ENCODE assay signal across 13 cellular contexts in genomic region chr18:31203086-31203793, GRCh38. TPM values are rescaled to one million over a fixed set of nuclear protein-coding genes. Genes with fewer than 3 reads are reported as not detected.
A peak's percentile ranks its signal among the peaks of the same experiment; 100 is the strongest.
DNase-seq lines count a peak whose midpoint lies in the region; ATAC-seq and TF ChIP-seq lines count a peak whose summit lies in the region.
"Had no signal": no experiment of that assay in that cellular context is flagged by ENCODE, and none has a peak within 500 bp of the region (broad histone marks: within the 10 kb centered on the region; RNA-seq: fewer than 3 reads in every experiment).

No MANE protein-coding gene starts in this region.

- TF ChIP-seq EP300 in transverse colon (IDR thresholded peaks at IDR 0.05; ENCODE audit: low read depth): no peak

- dilution Hi-C loops in mammary epithelial cell (cut with HindIII; ENCODE audit: low sequenced_read_pairs): no loop called here

- BruUV-seq in mammary epithelial cell (replicated peaks; lab: Mats Ljungman, UMichigan) (no TSS peak), A673 (replicated peaks; lab: Mats Ljungman, UMichigan) (no TSS peak)

- POLR2A ChIA-PET in A673 (lab: Charles Lee; ENCODE audit: low non-redundant PET): no interaction called here

- intact Hi-C loops in mammary epithelial cell (cut with micrococcal nuclease) (no loop called here), left colon (cut with DNase I, micrococcal nuclease) (no loop called here), transverse colon (cut with DNase I; ENCODE audit: low total_unique reads) (no loop called here), A673 (cut with micrococcal nuclease; ENCODE audit: unreplicated experiment) (no loop called here)

- 84% methylated on average over 6 of the region's 9 CpGs for WGBS in mammary epithelial cell (ENCODE audit: low coverage, missing lambda C conversion rate)
- WGBS in transverse colon (ENCODE audit: low coverage in 1 of 2), 2 donors: 20 to 29% methylated on average over 4 to 9 of the region's 9 CpGs

- CTCF ChIA-PET in mammary epithelial cell (lab: Charles Lee; ENCODE audit: low non-redundant PET): no interaction called here
- CTCF ChIA-PET in A673 (lab: Charles Lee): no interaction called here

- H3K4me2 ChIP-seq in mammary epithelial cell (ENCODE audit: insufficient read depth, low read depth, low read length): no peak overlapping the region

- TF ChIP-seq CTCF in mammary epithelial cell (conservative IDR thresholded peaks at IDR 0.05 in 1 of 2, IDR thresholded peaks at IDR 0.05 in 1 of 2; ENCODE audit: extremely low read depth in 1 of 2, insufficient read depth in 1 of 2, low read depth in 1 of 2, low read length in 2 of 2) (no peak), transverse colon (IDR thresholded peaks at IDR 0.05) (no peak), A673 (conservative IDR thresholded peaks at IDR 0.05; ENCODE audit: low read depth, low read length) (no peak)

- no peak for TF ChIP-seq POLR2A in transverse colon (IDR thresholded peaks at IDR 0.05)

- H3K79me2 ChIP-seq in mammary epithelial cell (ENCODE audit: insufficient read depth, low read length): no peaks in the 10 kb centered on the region

- peak; percentile 91 for DNase-seq in MV-4-11 (lab: John Stamatoyannopoulos, UW)
- DNase-seq in mammary epithelial cell: no peak
- DNase-seq in left colon: peak; percentile 65 to 67
- DNase-seq in transverse colon: peak; percentile 58
- DNase-seq in NCI-H1436 (lab: John Stamatoyannopoulos, UW): no peak
- no peak for DNase-seq in EL
- DNase-seq in A673 (ENCODE audit: low spot score): no peak
- DNase-seq: activated CD4-positive, alpha-beta T cell treated with anti-CD3 and anti-CD28 coated beads, Interleukin-2, amount 50 U/mL, for 1 hour; activated gamma-delta T cell treated with Interleukin-2 at 50 U/mL for 16 hours; central memory CD4-positive, alpha-beta T cell; NCI-H510A; stimulated activated naive CD4-positive, alpha-beta T cell had no signal

- H3K36me3 ChIP-seq in mammary epithelial cell (ENCODE audit: insufficient read depth, low read length) (no peaks in the 10 kb centered on the region), transverse colon (no peaks in the 10 kb centered on the region), A673 (ENCODE audit: insufficient read depth, low read length, poor library complexity, severe bottlenecking) (no peaks in the 10 kb centered on the region)
- H3K36me3 ChIP-seq: esophagus muscularis mucosa had no signal

- H2AFZ ChIP-seq in mammary epithelial cell (ENCODE audit: low read depth, low read length): peak overlapping the region; percentile 36

- H3K4me1 ChIP-seq in mammary epithelial cell (ENCODE audit: insufficient read depth, low read length): peaks cover 32% of the 10 kb centered on the region
- H3K4me1 ChIP-seq in transverse colon: peaks cover 5 to 52% (median 33%) of the 10 kb centered on the region in 4 donors
- no peaks in the 10 kb centered on the region for H3K4me1 ChIP-seq in A673 (ENCODE audit: insufficient read depth, low read length, poor library complexity, severe bottlenecking)
- H3K4me1 ChIP-seq: esophagus muscularis mucosa had no signal

- in situ Hi-C loops in mammary epithelial cell (cut with MboI; ENCODE audit: low sequenced_read_pairs in 2 of 2) (no loop called here), transverse colon (cut with MboI; ENCODE audit: low pct_ligation_motif_present in 1 of 4, low pct_unique_long_range_greater_than_20kb in 1 of 4, low sequenced_read_pairs in 3 of 4) (loop anchor here in 1 of 4 donors (10.0 kb wide), 1 partner anchor 98 kb away; the partner anchor contains the start of gene DSC2)

- no peaks in the 10 kb centered on the region for H4K20me1 ChIP-seq in mammary epithelial cell (ENCODE audit: insufficient read depth, low read length)

- no peaks in the 10 kb centered on the region for H3K9me3 ChIP-seq in mammary epithelial cell (replicated peaks; ENCODE audit: insufficient read depth, low read length)
- H3K9me3 ChIP-seq in transverse colon: no peaks in the 10 kb centered on the region
- no peaks in the 10 kb centered on the region for H3K9me3 ChIP-seq in A673 (ENCODE audit: low read depth, low read length, poor library complexity, severe bottlenecking)
- H3K9me3 ChIP-seq: esophagus muscularis mucosa had no signal

- no peak overlapping the region for H3K4me3 ChIP-seq in mammary epithelial cell (replicated peaks in 1 of 3; ENCODE audit: insufficient read depth in 1 of 3, low read depth in 2 of 3, low read length in 3 of 3)
- peak overlapping the region in 1 of 4 donors; percentile 22 for H3K4me3 ChIP-seq in transverse colon
- H3K4me3 ChIP-seq in A673 (ENCODE audit: low read depth, low read length, poor library complexity, severe bottlenecking): no peak overlapping the region
- H3K4me3 ChIP-seq: esophagus muscularis mucosa had no signal

- H3K27ac ChIP-seq in mammary epithelial cell (ENCODE audit: insufficient read depth, low read depth, low read length): no peak overlapping the region
- H3K27ac ChIP-seq in transverse colon: peak overlapping the region; percentile 78 to 87 (median 86)
- H3K27ac ChIP-seq in A673 (ENCODE audit: low read depth, low read length, poor library complexity, severe bottlenecking): no peak overlapping the region
- H3K27ac ChIP-seq: esophagus muscularis mucosa had no signal

- H3K27me3 ChIP-seq in mammary epithelial cell (ENCODE audit: insufficient read depth, low read length): no peaks in the 10 kb centered on the region
- no peaks in the 10 kb centered on the region for H3K27me3 ChIP-seq in transverse colon
- H3K27me3 ChIP-seq in A673 (replicated peaks; ENCODE audit: insufficient read depth, low read depth, low read length, poor library complexity): no peaks in the 10 kb centered on the region
- H3K27me3 ChIP-seq: esophagus muscularis mucosa had no signal

- no peak for ATAC-seq in left colon

- no peak overlapping the region for H3K9ac ChIP-seq in mammary epithelial cell (ENCODE audit: insufficient read depth, low read length)

RNA-seq across cellular contexts. Expression of gene DSC1, which starts 40.6 kb away (rescaled TPM):
- 1 to 10 TPM in 1 of 2 donors, under 1 TPM in 1; 0.28 to 1.2 TPM for total RNA-seq in mammary epithelial cell
- polyA plus RNA-seq in mammary epithelial cell: 0.24 TPM
- polyA minus RNA-seq in mammary epithelial cell: not detected
- not detected for total RNA-seq in left colon
- not detected for total RNA-seq in transverse colon
- total RNA-seq in A673 (2021): not detected in 2 replicates
- total RNA-seq: esophagus muscularis mucosa had no signal

Comparison
In these comparisons a context has a peak if more than half of its experiments do, and no peak if none do; other contexts are left out.
1. DNase-seq: peak in MV-4-11 (single experiment), left colon (2 of 2) and transverse colon (single experiment); none in mammary epithelial cell (single experiment), NCI-H1436 (single experiment), EL (single experiment) and A673 (single experiment).
2. H3K27ac ChIP-seq: peak in transverse colon (4 of 4); none in mammary epithelial cell (single experiment) and A673 (single experiment).